8 cellular contexts compared by ENCODE assay signal in genomic region chr5:132495672-132496630, GRCh38. TPM values are rescaled to one million over a fixed set of nuclear protein-coding genes. Genes with fewer than 3 reads are reported as not detected.
A peak's percentile ranks its signal among the peaks of the same experiment; 100 is the strongest.
DNase-seq lines count a peak whose midpoint lies in the region; ATAC-seq and TF ChIP-seq lines count a peak whose summit lies in the region.

No MANE protein-coding gene starts in this region.

- peak; percentile 29 for ATAC-seq in HG02884 (IDR thresholded peaks at IDR 0.05; ENCODE audit: unreplicated experiment)
- peak; percentile 82 for ATAC-seq in sciatic nerve

- no peak for TF ChIP-seq CTCF in GM13976 (IDR thresholded peaks at IDR 0.05; ENCODE audit: borderline replicate concordance, control extremely low read depth, extremely low read depth, insufficient read depth, missing control alignments)

- peak; percentile 88 for DNase-seq in GM13976 (ENCODE audit: low spot score)
- peak; percentile 65 to 81 for DNase-seq in NCI-H187 (lab: John Stamatoyannopoulos, UW)
- DNase-seq in T1000 (lab: John Stamatoyannopoulos, UW), result peak; percentile 89
- peak; percentile 92 for DNase-seq in astrocyte of the hippocampus (ENCODE audit: low read depth, low spot score)
- DNase-seq in hypothalamus (lab: John Stamatoyannopoulos, UW), result peak in 48 of 51 donors; percentile 35 to 87 (median 66)
- DNase-seq in sciatic nerve (ENCODE audit: low spot score), result peak; percentile 93
- no peak for DNase-seq in cortex of kidney (lab: John Stamatoyannopoulos, UW)

- intact Hi-C loops in sciatic nerve (cut with DNase I), result no loop called here

- in situ Hi-C loops in GM13976 (cut with MboI; ENCODE audit: low sequenced_read_pairs, unreplicated experiment), result loop anchor here (5.0 kb wide), 1 partner anchor 104 kb away; no protein-coding TSS in a partner anchor

RNA-seq across cellular contexts. Expression of gene IRF1, which starts 5.4 kb away (rescaled TPM):
- total RNA-seq in sciatic nerve, result 52.2 TPM

RNA-seq across cellular contexts. Expression of gene IL5, which starts 47.4 kb away (rescaled TPM):
- total RNA-seq in sciatic nerve, result not detected
